ENCODE assay signal across 19 cellular contexts in the genomic region with DNA sequence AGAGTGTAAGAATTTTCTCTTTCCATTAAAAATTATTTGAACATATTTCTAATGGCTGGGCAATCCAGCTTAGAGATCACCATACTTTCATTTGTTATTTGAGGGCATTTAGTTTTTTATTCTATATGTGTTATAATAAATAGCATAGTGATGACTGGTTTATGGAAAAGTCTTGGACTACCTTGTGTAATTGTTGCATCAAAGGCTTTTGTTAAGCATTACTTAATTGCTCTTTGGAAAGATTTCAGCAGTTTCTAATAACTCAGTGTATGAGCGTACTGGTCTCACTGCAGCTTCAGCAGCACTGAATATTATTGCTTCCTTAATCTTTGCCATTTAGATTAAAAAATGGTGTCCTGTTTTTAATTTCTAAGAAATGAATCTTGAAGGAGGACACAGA. TPM values are rescaled to one million over a fixed set of nuclear protein-coding genes. Genes with fewer than 3 reads are reported as not detected.
A peak's percentile ranks its signal among the peaks of the same experiment; 100 is the strongest.
DNase-seq lines count a peak whose midpoint lies in the region; ATAC-seq and TF ChIP-seq lines count a peak whose summit lies in the region.
"Had no signal": no experiment of that assay in that cellular context is flagged by ENCODE, and none has a peak within 500 bp of the region (broad histone marks: within the 10 kb centered on the region; RNA-seq: fewer than 3 reads in every experiment).

No MANE protein-coding gene starts in this region.

- no peaks in the 10 kb centered on the region for H3K79me2 ChIP-seq in mammary epithelial cell (ENCODE audit: insufficient read depth, low read length)

- no peaks in the 10 kb centered on the region for H3K27me3 Mint-ChIP-seq in MCF 10A (ENCODE audit: insufficient read depth, unreplicated experiment)

- H3K4me3 Mint-ChIP-seq in MCF 10A (ENCODE audit: unreplicated experiment) = no peak overlapping the region
- H3K4me3 Mint-ChIP-seq: H9 had no signal

- peaks cover 15% of the 10 kb centered on the region for H3K9me3 Mint-ChIP-seq in MCF 10A (ENCODE audit: unreplicated experiment)

- no peak overlapping the region for H2AFZ ChIP-seq in mammary epithelial cell (ENCODE audit: low read depth, low read length)

- no peaks in the 10 kb centered on the region for H3K36me3 Mint-ChIP-seq in MCF 10A (ENCODE audit: insufficient read depth, unreplicated experiment)

- H4K20me1 ChIP-seq in mammary epithelial cell (ENCODE audit: insufficient read depth, low read length) = no peaks in the 10 kb centered on the region

- H3K27ac Mint-ChIP-seq in MCF 10A (ENCODE audit: low read depth, unreplicated experiment) = no peak overlapping the region
- H3K27ac Mint-ChIP-seq: H9 had no signal

- H3K4me1 Mint-ChIP-seq in MCF 10A (ENCODE audit: insufficient read depth, unreplicated experiment) = peaks cover 16% of the 10 kb centered on the region

- WGBS in mammary epithelial cell (ENCODE audit: low coverage, missing lambda C conversion rate) = 58% methylated on average over 1 of the region's 1 CpG

- BruUV-seq in MCF 10A (replicated peaks; lab: Mats Ljungman, UMichigan) (no TSS peak), mammary epithelial cell (replicated peaks; lab: Mats Ljungman, UMichigan) (no TSS peak)

- no peaks in the 10 kb centered on the region for H3K36me3 ChIP-seq in breast epithelium
- no peaks in the 10 kb centered on the region for H3K36me3 ChIP-seq in mammary epithelial cell (ENCODE audit: insufficient read depth, low read length)

- no peaks in the 10 kb centered on the region for H3K27me3 ChIP-seq in breast epithelium
- no peaks in the 10 kb centered on the region for H3K27me3 ChIP-seq in mammary epithelial cell (ENCODE audit: insufficient read depth, low read length)

- dilution Hi-C loops in mammary epithelial cell (cut with HindIII; ENCODE audit: low sequenced_read_pairs) = no loop called here

- no peak overlapping the region for H3K4me3 ChIP-seq in breast epithelium
- H3K4me3 ChIP-seq in mammary epithelial cell (replicated peaks in 1 of 3; ENCODE audit: insufficient read depth in 1 of 3, low read depth in 2 of 3, low read length in 3 of 3) = no peak overlapping the region
- no peak overlapping the region for H3K4me3 ChIP-seq in foreskin fibroblast (ENCODE audit: low read depth in 1 of 2, low read length in 2 of 2)
- H3K4me3 ChIP-seq: K562 had no signal

- CTCF ChIA-PET in MCF 10A (lab: Yijun Ruan, JAX) (interaction anchor here (0.7 to 3.1 kb wide), 5 partner anchors 23 to 262 kb away, joined by 3 to 24 read pairs (median 3); partner anchors contain the start of gene TMEM19), mammary epithelial cell (lab: Charles Lee; ENCODE audit: low non-redundant PET) (no interaction called here)

- no peak overlapping the region for H3K4me2 ChIP-seq in mammary epithelial cell (ENCODE audit: insufficient read depth, low read depth, low read length)

- intact Hi-C loops in MCF 10A (cut with micrococcal nuclease) = no loop called here
- intact Hi-C loops in breast epithelium (cut with DNase I; ENCODE audit: low total_unique reads) = no loop called here
- intact Hi-C loops in mammary epithelial cell (cut with micrococcal nuclease) = loop anchor here (2.0 kb wide), 1 partner anchor 22 kb away; the partner anchor contains the start of gene TMEM19

- H3K9ac ChIP-seq in mammary epithelial cell (ENCODE audit: insufficient read depth, low read length) = no peak overlapping the region

- TF ChIP-seq CTCF in MCF 10A (IDR thresholded peaks at IDR 0.05; ENCODE audit: unreplicated experiment) (no peak), breast epithelium (IDR thresholded peaks at IDR 0.05) (no peak), mammary epithelial cell (conservative IDR thresholded peaks at IDR 0.05 in 1 of 2, IDR thresholded peaks at IDR 0.05 in 1 of 2; ENCODE audit: extremely low read depth in 1 of 2, insufficient read depth in 1 of 2, low read depth in 1 of 2, low read length in 2 of 2) (no peak), foreskin fibroblast (IDR thresholded peaks at IDR 0.05; ENCODE audit: low read depth, low read length) (no peak)

- peaks cover 0 to 3% of the 10 kb centered on the region in 2 donors for H3K9me3 ChIP-seq in breast epithelium
- H3K9me3 ChIP-seq in mammary epithelial cell (replicated peaks; ENCODE audit: insufficient read depth, low read length) = no peaks in the 10 kb centered on the region

- in situ Hi-C loops in mammary epithelial cell (cut with MboI; ENCODE audit: low sequenced_read_pairs in 2 of 2) = no loop called here

- POLR2A ChIA-PET in MCF 10A (lab: Yijun Ruan, JAX) = interaction anchor here (0.8 to 8.5 kb wide), 7 partner anchors 11 to 46 kb away, joined by 3 to 54 read pairs (median 10); partner anchors contain the start of genes RAB21, THAP2, TMEM19 and ZFC3H1

- TF ChIP-seq POLR2A in breast epithelium (IDR thresholded peaks at IDR 0.05) = no peak

- H3K27ac ChIP-seq in breast epithelium (no peak overlapping the region), mammary epithelial cell (ENCODE audit: insufficient read depth, low read depth, low read length) (no peak overlapping the region)
- H3K27ac ChIP-seq: 22Rv1 had no signal

- ATAC-seq in GM19467 (IDR thresholded peaks at IDR 0.05; ENCODE audit: unreplicated experiment) (no peak), HG03039 (IDR thresholded peaks at IDR 0.05; ENCODE audit: unreplicated experiment) (no peak)
- ATAC-seq: K562, PC-3 had no signal

- peak; percentile 51 for DNase-seq in MCF 10A (ENCODE audit: unreplicated experiment)
- DNase-seq in breast epithelium (ENCODE audit: low spot score in 2 of 2) = no peak
- peak; percentile 46 for DNase-seq in mammary epithelial cell
- DNase-seq in foreskin fibroblast = peak; percentile 38 to 64
- DNase-seq in NCI-H2227 (lab: John Stamatoyannopoulos, UW; ENCODE audit: unreplicated experiment) = no peak
- DNase-seq in globus pallidus (ENCODE audit: low spot score) = no peak
- DNase-seq: COR-L47, DMS 273 treated with DMSO at 0.1 percent for 48 hours, H9, NCI-H1694 treated with DMSO at 0.1 percent for 48 hours, NCI-H510A treated with DMSO at 0.1 percent for 48 hours, NCI-H82, PC-3, RPMI8226, T-helper 1 cell had no signal

- no peaks in the 10 kb centered on the region for H3K4me1 ChIP-seq in breast epithelium
- peaks cover 33% of the 10 kb centered on the region for H3K4me1 ChIP-seq in mammary epithelial cell (ENCODE audit: insufficient read depth, low read length)

RNA-seq across cellular contexts. Expression of gene TMEM19, which starts 22.8 kb away (rescaled TPM):
- total RNA-seq in MCF 10A (2022) (7.2 and 7.3 TPM in 2 replicates), breast epithelium (10 to 100 TPM; 13.0 to 29.0 (median 13.4) TPM), mammary epithelial cell (10 to 100 TPM; 22.1 to 41.7 TPM)
- 23.6 TPM for polyA plus RNA-seq in mammary epithelial cell
- polyA minus RNA-seq in mammary epithelial cell = 21.6 TPM

RNA-seq across cellular contexts. Expression of gene THAP2, which starts 44.6 kb away (rescaled TPM):
- total RNA-seq in MCF 10A (2022) = 12.6 and 13.0 TPM in 2 replicates
- total RNA-seq in breast epithelium = 1 to 10 TPM; 2.6 to 8.2 (median 2.6) TPM
- total RNA-seq in mammary epithelial cell = 1 to 10 TPM; 3.8 to 5.5 TPM
- polyA plus RNA-seq in mammary epithelial cell = 1.1 TPM
- not detected for polyA minus RNA-seq in mammary epithelial cell

RNA-seq across cellular contexts. Expression of gene ZFC3H1, which starts 45.0 kb away (rescaled TPM):
- total RNA-seq in MCF 10A (2022) (55.3 and 55.8 TPM in 2 replicates), breast epithelium (10 to 100 TPM; 79.2 to 92.9 (median 88.5) TPM), mammary epithelial cell (10 to 100 TPM; 31.2 to 50.2 TPM)
- 13.6 TPM for polyA plus RNA-seq in mammary epithelial cell
- polyA minus RNA-seq in mammary epithelial cell = 12.2 TPM

RNA-seq across cellular contexts. Expression of gene RAB21, which starts 46.0 kb away (rescaled TPM):
- total RNA-seq in MCF 10A (2022) (86.4 and 88.0 TPM in 2 replicates), breast epithelium (10 to 100 TPM; 22.1 to 26.9 (median 22.6) TPM), mammary epithelial cell (10 to 100 TPM; 13.2 to 76.6 TPM)
- 8.2 TPM for polyA plus RNA-seq in mammary epithelial cell
- 3.9 TPM for polyA minus RNA-seq in mammary epithelial cell

Comparison
In these comparisons a context has a peak if more than half of its experiments do, and no peak if none do; other contexts are left out.
1. DNase-seq: peak in MCF 10A (single experiment), mammary epithelial cell (single experiment) and foreskin fibroblast (2 of 2); none in breast epithelium (0 of 2), NCI-H2227 (single experiment) and globus pallidus (single experiment).